ENCODE assay signal across 9 cellular contexts in the genomic region with DNA sequence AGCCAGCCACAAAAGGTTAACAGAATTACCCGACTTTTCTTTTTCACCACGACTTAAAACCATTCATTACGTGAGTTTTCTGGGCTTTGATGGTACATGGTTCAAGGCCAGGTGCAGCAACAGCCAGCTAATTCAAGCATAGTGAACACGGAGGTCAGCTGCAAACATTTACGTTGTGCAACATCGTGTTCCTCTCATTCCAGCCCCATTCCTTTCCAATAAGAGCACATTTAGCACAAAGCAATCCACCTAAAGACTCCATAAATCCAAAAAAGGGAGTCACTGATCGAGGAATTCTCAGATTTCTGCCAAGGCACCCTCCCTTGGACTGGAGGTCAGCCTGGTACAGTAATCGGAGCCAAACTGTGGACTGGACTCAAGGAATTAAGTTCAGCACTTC. TPM values are rescaled to one million over a fixed set of nuclear protein-coding genes. Genes with fewer than 3 reads are reported as not detected.
A peak's percentile ranks its signal among the peaks of the same experiment; 100 is the strongest.
DNase-seq lines count a peak whose midpoint lies in the region; ATAC-seq and TF ChIP-seq lines count a peak whose summit lies in the region.
"Had no signal": no experiment of that assay in that cellular context is flagged by ENCODE, and none has a peak within 500 bp of the region (broad histone marks: within the 10 kb centered on the region; RNA-seq: fewer than 3 reads in every experiment).

No MANE protein-coding gene starts in this region.

- intact Hi-C loops in CD8-positive, alpha-beta T cell (cut with DNase I, micrococcal nuclease), result no loop called here
- intact Hi-C loops in head of caudate nucleus (cut with DNase I), result no loop called here

- H3K9me3 ChIP-seq in CD8-positive, alpha-beta T cell (ENCODE audit: low read length), result no peaks in the 10 kb centered on the region
- no peaks in the 10 kb centered on the region for H3K9me3 ChIP-seq in endodermal cell (ENCODE audit: control insufficient read depth, low read length)

- no peak overlapping the region for H3K4me3 ChIP-seq in CD8-positive, alpha-beta T cell (ENCODE audit: low read depth, low read length)
- H3K4me3 ChIP-seq in LNCaP clone FGC (ENCODE audit: low read depth, low read length) (peak overlapping the region; percentile 23), endodermal cell (ENCODE audit: low read length) (no peak overlapping the region)

- ATAC-seq in CD8-positive, alpha-beta T cell, result no peak

- no peaks in the 10 kb centered on the region for H3K36me3 Mint-ChIP-seq in CD8-positive, alpha-beta T cell
- peaks cover 16% of the 10 kb centered on the region for H3K36me3 Mint-ChIP-seq in endodermal cell (ENCODE audit: low read depth)
- peaks cover 6% of the 10 kb centered on the region for H3K36me3 Mint-ChIP-seq in neural crest cell (ENCODE audit: low read depth)

- H3K27me3 Mint-ChIP-seq in CD8-positive, alpha-beta T cell (ENCODE audit: low read depth), result no peaks in the 10 kb centered on the region
- H3K27me3 Mint-ChIP-seq in endodermal cell (ENCODE audit: insufficient read depth) (no peaks in the 10 kb centered on the region), neural crest cell (ENCODE audit: low read depth) (no peaks in the 10 kb centered on the region)

- H3K4me1 ChIP-seq in CD8-positive, alpha-beta T cell (ENCODE audit: insufficient read depth, low read length), result peaks cover 8% of the 10 kb centered on the region
- H3K4me1 ChIP-seq in endodermal cell (ENCODE audit: control insufficient read depth, insufficient read depth, low read length), result peaks cover 2% of the 10 kb centered on the region

- peak overlapping the region; percentile 29 for H3K27ac Mint-ChIP-seq in CD8-positive, alpha-beta T cell
- H3K27ac Mint-ChIP-seq in endodermal cell (peak overlapping the region; percentile 53), neural crest cell (ENCODE audit: unreplicated experiment) (peak overlapping the region; percentile 57)

- H3K4me3 Mint-ChIP-seq in CD8-positive, alpha-beta T cell, result peak overlapping the region; percentile 56
- H3K4me3 Mint-ChIP-seq in endodermal cell (no peak overlapping the region), neural crest cell (peak overlapping the region; percentile 14)

- WGBS in endodermal cell (ENCODE audit: insufficient coverage in 1 of 2, insufficient read length in 1 of 2), 2 experiments, result 77 to 93% methylated on average over 4 to 8 of the region's 8 CpGs

- no peak overlapping the region for H3K9ac ChIP-seq in endodermal cell (ENCODE audit: extremely low read depth, low read length, poor library complexity, severe bottlenecking)

- H3K4me1 Mint-ChIP-seq in CD8-positive, alpha-beta T cell (ENCODE audit: low read depth), result peaks cover 15% of the 10 kb centered on the region
- H3K4me1 Mint-ChIP-seq in endodermal cell, result peaks cover 20% of the 10 kb centered on the region
- H3K4me1 Mint-ChIP-seq in neural crest cell, result peaks cover 66% of the 10 kb centered on the region

- POLR2A ChIA-PET in CD8-positive, alpha-beta T cell (lab: Charles Lee), result no interaction called here

- no peaks in the 10 kb centered on the region for H3K36me3 ChIP-seq in CD8-positive, alpha-beta T cell (ENCODE audit: insufficient read depth, low read length)
- peaks cover 40% of the 10 kb centered on the region for H3K36me3 ChIP-seq in endodermal cell (ENCODE audit: control insufficient read depth, insufficient read depth, low read length)

- no peaks in the 10 kb centered on the region for H3K27me3 ChIP-seq in CD8-positive, alpha-beta T cell (ENCODE audit: insufficient read depth, low read length)
- no peaks in the 10 kb centered on the region for H3K27me3 ChIP-seq in endodermal cell (ENCODE audit: control insufficient read depth, insufficient read depth, low read length, poor library complexity, severe bottlenecking)

- TF ChIP-seq CTCF in CD8-positive, alpha-beta T cell (IDR thresholded peaks at IDR 0.05), result no peak
- TF ChIP-seq CTCF in LNCaP clone FGC (IDR thresholded peaks at IDR 0.05; ENCODE audit: control insufficient read depth, extremely low read depth, insufficient read depth) (no peak), endodermal cell (conservative IDR thresholded peaks at IDR 0.05) (no peak), neural crest cell (conservative IDR thresholded peaks at IDR 0.05) (no peak)

- H3K27ac ChIP-seq in CD8-positive, alpha-beta T cell (ENCODE audit: low read depth, low read length), result no peak overlapping the region
- peak overlapping the region; percentile 77 for H3K27ac ChIP-seq in endodermal cell (ENCODE audit: low read depth, low read length)

- CTCF ChIA-PET in CD8-positive, alpha-beta T cell (lab: Charles Lee), result no interaction called here

- no peak for DNase-seq in CD8-positive, alpha-beta T cell
- peak; percentile 41 for DNase-seq in LNCaP clone FGC (ENCODE audit: low read depth)
- DNase-seq in endodermal cell, result no peak
- DNase-seq in neural crest cell (ENCODE audit: low read depth, low spot score), result no peak
- no peak for DNase-seq in head of caudate nucleus
- DNase-seq in UCSD-AML1 (lab: John Stamatoyannopoulos, UW; ENCODE audit: unreplicated experiment), result no peak
- DNase-seq in stimulated activated CD4-positive, alpha-beta T cell treated with anti-CD3 and anti-CD28 coated beads, Interleukin-4, amount 100 ng/mL, for 1 hour, result no peak
- no peak for DNase-seq in superior temporal gyrus (ENCODE audit: extremely low spot score)
- DNase-seq: NCI-H524 treated with DMSO at 0.1 percent for 48 hours had no signal

- no peaks in the 10 kb centered on the region for H3K9me3 Mint-ChIP-seq in CD8-positive, alpha-beta T cell
- H3K9me3 Mint-ChIP-seq in endodermal cell (no peaks in the 10 kb centered on the region), neural crest cell (no peaks in the 10 kb centered on the region)

RNA-seq across cellular contexts. Expression of a gene that starts 14.4 kb away (rescaled TPM):
- 1 to 10 TPM; 1.9 to 2.2 TPM for total RNA-seq in CD8-positive, alpha-beta T cell
- total RNA-seq in endodermal cell (100 to 1,000 TPM; 212 to 238 TPM), neural crest cell (382 and 404 TPM in 2 replicates)
- 529 TPM for polyA plus RNA-seq in endodermal cell (2013, experiment 1 of 2)
- polyA plus RNA-seq in endodermal cell (2013, experiment 2 of 2), result 488 TPM

Comparison
In these comparisons a context has a peak if more than half of its experiments do, and no peak if none do; other contexts are left out.
1. RNA of a gene that starts 14.4 kb away (total RNA-seq): 382 to 404 TPM in neural crest cell and 212 to 238 TPM in endodermal cell; 1.9 to 2.2 TPM in CD8-positive, alpha-beta T cell; every median in the first group is over 10 times any median in the second.
2. Peak in every context shown above with its lines, with median percentiles within 50 percentile points of each other: H3K27ac Mint-ChIP-seq.